16 cellular contexts compared by ENCODE assay signal in genomic region chr11:23897453-23898289, GRCh38.
A peak's percentile ranks its signal among the peaks of the same experiment; 100 is the strongest.
DNase-seq lines count a peak whose midpoint lies in the region; ATAC-seq, FAIRE-seq and TF ChIP-seq lines count a peak whose summit lies in the region.
"Had no signal": no experiment of that assay in that cellular context is flagged by ENCODE, and none has a peak within 500 bp of the region (broad histone marks: within the 10 kb centered on the region; RNA-seq: fewer than 3 reads in every experiment).

No MANE protein-coding gene starts in this region.

- no peaks in the 10 kb centered on the region for H3K36me3 ChIP-seq in uterus

- H3K4me3 ChIP-seq in choroid plexus epithelial cell (ENCODE audit: low read depth, low read length) (peak overlapping the region; percentile 25), uterus (no peak overlapping the region)
- H3K4me3 ChIP-seq: body of pancreas had no signal

- H3K4me1 Mint-ChIP-seq in nephron = peaks cover 7% of the 10 kb centered on the region

- peak overlapping the region in 2 of 3 experiments; percentile 36 to 46 for H3K27ac Mint-ChIP-seq in nephron
- H3K27ac Mint-ChIP-seq: CD8-positive, alpha-beta T cell had no signal

- no peak overlapping the region for H3K27ac ChIP-seq in uterus
- H3K27ac ChIP-seq: body of pancreas, HL-60 had no signal

- DNase-seq in EH (ENCODE audit: low read depth) (peak; percentile 95), RCC 7860 (ENCODE audit: low spot score) (peak; percentile 56), choroid plexus epithelial cell (ENCODE audit: low read depth) (peak; percentile 97), uterus (no peak), NCI-H2107 (lab: John Stamatoyannopoulos, UW) (no peak)
- DNase-seq: activated T-cell treated with anti-CD3 and anti-CD28 coated beads, Interleukin-2, amount 50 U/mL, for 4 hours; body of pancreas; CD8-positive, alpha-beta T cell; NCI-H1048; NCI-H524 treated with DMSO at 0.1 percent for 48 hours; SIG-M5; substantia nigra had no signal

- H3K36me3 Mint-ChIP-seq in nephron (ENCODE audit: low read depth) = no peaks in the 10 kb centered on the region
- H3K36me3 Mint-ChIP-seq: CD8-positive, alpha-beta T cell had no signal

- no peak for TF ChIP-seq POLR2A in uterus (IDR thresholded peaks at IDR 0.05)

- no peaks in the 10 kb centered on the region for H3K4me1 ChIP-seq in uterus
- H3K4me1 ChIP-seq: body of pancreas had no signal

- ATAC-seq in GM21423 (IDR thresholded peaks at IDR 0.05; ENCODE audit: unreplicated experiment) (no peak), GM21576 (IDR thresholded peaks at IDR 0.05; ENCODE audit: unreplicated experiment) (no peak)
- ATAC-seq: activated T-cell treated with anti-CD3 and anti-CD28 coated beads, Interleukin-2, amount 50 U/mL, for 4 hours; body of pancreas; CD8-positive, alpha-beta T cell had no signal

- no peaks in the 10 kb centered on the region for H3K9me3 ChIP-seq in uterus
- H3K9me3 ChIP-seq: body of pancreas had no signal

- no peak for TF ChIP-seq CTCF in choroid plexus epithelial cell (conservative IDR thresholded peaks at IDR 0.05; ENCODE audit: low read depth, low read length)
- no peak for TF ChIP-seq CTCF in nephron (IDR thresholded peaks at IDR 0.05; ENCODE audit: unreplicated experiment in 3 of 3)
- no peak for TF ChIP-seq CTCF in uterus (IDR thresholded peaks at IDR 0.05)

- H3K27me3 ChIP-seq in uterus = no peaks in the 10 kb centered on the region
- H3K27me3 ChIP-seq: body of pancreas had no signal

- intact Hi-C loops in uterus (cut with DNase I; ENCODE audit: low total_unique reads) = no loop called here

- H3K27me3 Mint-ChIP-seq in nephron (ENCODE audit: low read depth) = no peaks in the 10 kb centered on the region

- peak overlapping the region in 1 of 3 experiments; percentile 8 for H3K4me3 Mint-ChIP-seq in nephron
- H3K4me3 Mint-ChIP-seq: activated T-cell treated with anti-CD3 and anti-CD28 coated beads, Interleukin-2, amount 50 U/mL, for 4 hours; CD8-positive, alpha-beta T cell had no signal

- peak; percentile 51 for FAIRE-seq in RCC 7860 (lab: Jason Lieb, UNC)

- peaks cover 8% of the 10 kb centered on the region for H3K9me3 Mint-ChIP-seq in nephron

Comparison
In these comparisons a context has a peak if more than half of its experiments do, and no peak if none do; other contexts are left out.
1. DNase-seq: peak in EH (single experiment), RCC 7860 (single experiment) and choroid plexus epithelial cell (single experiment); none in uterus (0 of 2) and NCI-H2107 (single experiment).